Comparison of ENCODE assay signal across 9 cellular contexts in the genomic region with DNA sequence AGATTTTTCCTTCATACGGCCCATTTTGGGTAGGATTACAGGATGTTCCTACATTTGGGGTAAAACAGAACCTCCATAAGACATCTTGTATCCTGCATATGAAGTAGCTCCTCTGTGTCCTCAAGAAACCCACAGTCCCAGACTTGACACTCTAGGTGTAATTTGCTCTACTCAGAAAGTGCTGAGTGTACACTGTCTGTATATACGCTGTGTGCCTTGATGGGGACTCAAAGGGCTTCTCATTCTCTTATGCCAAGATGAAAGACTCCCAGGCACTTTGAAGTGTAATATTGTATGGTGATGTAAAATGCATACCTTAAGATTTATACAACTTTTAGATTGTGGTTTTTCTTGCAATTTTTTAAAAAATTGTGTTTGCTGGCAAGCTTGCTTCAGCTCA. TPM values are rescaled to one million over a fixed set of nuclear protein-coding genes. Genes with fewer than 3 reads are reported as not detected.
"Had no signal": no experiment of that assay in that cellular context is flagged by ENCODE, and none has a peak within 500 bp of the region (broad histone marks: within the 10 kb centered on the region; RNA-seq: fewer than 3 reads in every experiment).

No MANE protein-coding gene starts in this region.

- H3K9me3 ChIP-seq: HAP-1 had no signal

- H3K9ac ChIP-seq: GM23248 had no signal

- FAIRE-seq: H54 had no signal

- H3K4me3 ChIP-seq: GM23248, HAP-1 had no signal

- H3K27ac ChIP-seq: GM23248 had no signal

- H3K36me3 ChIP-seq: HAP-1 had no signal

- H3K27ac Mint-ChIP-seq: H9, HFFc6 had no signal

- H3K4me3 Mint-ChIP-seq: H9, HFFc6 had no signal

- DNase-seq: GM23248, GOT3, HCEC 1CT, HFFc6 had no signal

- ATAC-seq: HCT116 had no signal

- H2AFZ ChIP-seq: GM23248 had no signal

RNA-seq across cellular contexts. Expression of gene TFAP2D, which starts 5.2 kb away (rescaled TPM):
- total RNA-seq: GM23248, H7, H9, HFFc6 had no signal
- polyA plus RNA-seq: GM23248 had no signal
